1 cellular context compared by ENCODE assay signal in the genomic region with DNA sequence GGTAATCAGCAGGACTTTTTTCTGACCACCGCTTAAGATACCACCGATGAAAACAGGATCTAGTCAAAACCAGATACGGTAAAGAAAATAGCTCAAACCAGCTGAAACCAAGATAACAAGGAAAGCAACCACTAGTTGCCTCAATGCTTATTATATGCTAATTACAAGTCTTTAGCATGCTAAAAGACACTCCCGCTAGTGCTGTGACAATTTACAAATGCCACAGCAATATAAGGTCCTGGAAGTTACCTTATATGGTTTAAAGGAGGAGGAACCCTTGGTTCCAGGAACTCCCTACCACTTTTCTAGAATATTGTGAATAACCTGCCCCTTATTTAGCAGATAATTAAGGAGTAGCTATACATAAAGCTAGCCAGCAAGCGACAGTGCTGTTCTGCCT.
TF ChIP-seq lines count a peak whose summit lies in the region.

No MANE protein-coding gene starts in this region.

TF ChIP-seq in GM23338, 12 proteins besides CTCF, POLR2A, EP300 and RAD21 (continued from another document):
- TF ChIP-seq, protein P1, sequence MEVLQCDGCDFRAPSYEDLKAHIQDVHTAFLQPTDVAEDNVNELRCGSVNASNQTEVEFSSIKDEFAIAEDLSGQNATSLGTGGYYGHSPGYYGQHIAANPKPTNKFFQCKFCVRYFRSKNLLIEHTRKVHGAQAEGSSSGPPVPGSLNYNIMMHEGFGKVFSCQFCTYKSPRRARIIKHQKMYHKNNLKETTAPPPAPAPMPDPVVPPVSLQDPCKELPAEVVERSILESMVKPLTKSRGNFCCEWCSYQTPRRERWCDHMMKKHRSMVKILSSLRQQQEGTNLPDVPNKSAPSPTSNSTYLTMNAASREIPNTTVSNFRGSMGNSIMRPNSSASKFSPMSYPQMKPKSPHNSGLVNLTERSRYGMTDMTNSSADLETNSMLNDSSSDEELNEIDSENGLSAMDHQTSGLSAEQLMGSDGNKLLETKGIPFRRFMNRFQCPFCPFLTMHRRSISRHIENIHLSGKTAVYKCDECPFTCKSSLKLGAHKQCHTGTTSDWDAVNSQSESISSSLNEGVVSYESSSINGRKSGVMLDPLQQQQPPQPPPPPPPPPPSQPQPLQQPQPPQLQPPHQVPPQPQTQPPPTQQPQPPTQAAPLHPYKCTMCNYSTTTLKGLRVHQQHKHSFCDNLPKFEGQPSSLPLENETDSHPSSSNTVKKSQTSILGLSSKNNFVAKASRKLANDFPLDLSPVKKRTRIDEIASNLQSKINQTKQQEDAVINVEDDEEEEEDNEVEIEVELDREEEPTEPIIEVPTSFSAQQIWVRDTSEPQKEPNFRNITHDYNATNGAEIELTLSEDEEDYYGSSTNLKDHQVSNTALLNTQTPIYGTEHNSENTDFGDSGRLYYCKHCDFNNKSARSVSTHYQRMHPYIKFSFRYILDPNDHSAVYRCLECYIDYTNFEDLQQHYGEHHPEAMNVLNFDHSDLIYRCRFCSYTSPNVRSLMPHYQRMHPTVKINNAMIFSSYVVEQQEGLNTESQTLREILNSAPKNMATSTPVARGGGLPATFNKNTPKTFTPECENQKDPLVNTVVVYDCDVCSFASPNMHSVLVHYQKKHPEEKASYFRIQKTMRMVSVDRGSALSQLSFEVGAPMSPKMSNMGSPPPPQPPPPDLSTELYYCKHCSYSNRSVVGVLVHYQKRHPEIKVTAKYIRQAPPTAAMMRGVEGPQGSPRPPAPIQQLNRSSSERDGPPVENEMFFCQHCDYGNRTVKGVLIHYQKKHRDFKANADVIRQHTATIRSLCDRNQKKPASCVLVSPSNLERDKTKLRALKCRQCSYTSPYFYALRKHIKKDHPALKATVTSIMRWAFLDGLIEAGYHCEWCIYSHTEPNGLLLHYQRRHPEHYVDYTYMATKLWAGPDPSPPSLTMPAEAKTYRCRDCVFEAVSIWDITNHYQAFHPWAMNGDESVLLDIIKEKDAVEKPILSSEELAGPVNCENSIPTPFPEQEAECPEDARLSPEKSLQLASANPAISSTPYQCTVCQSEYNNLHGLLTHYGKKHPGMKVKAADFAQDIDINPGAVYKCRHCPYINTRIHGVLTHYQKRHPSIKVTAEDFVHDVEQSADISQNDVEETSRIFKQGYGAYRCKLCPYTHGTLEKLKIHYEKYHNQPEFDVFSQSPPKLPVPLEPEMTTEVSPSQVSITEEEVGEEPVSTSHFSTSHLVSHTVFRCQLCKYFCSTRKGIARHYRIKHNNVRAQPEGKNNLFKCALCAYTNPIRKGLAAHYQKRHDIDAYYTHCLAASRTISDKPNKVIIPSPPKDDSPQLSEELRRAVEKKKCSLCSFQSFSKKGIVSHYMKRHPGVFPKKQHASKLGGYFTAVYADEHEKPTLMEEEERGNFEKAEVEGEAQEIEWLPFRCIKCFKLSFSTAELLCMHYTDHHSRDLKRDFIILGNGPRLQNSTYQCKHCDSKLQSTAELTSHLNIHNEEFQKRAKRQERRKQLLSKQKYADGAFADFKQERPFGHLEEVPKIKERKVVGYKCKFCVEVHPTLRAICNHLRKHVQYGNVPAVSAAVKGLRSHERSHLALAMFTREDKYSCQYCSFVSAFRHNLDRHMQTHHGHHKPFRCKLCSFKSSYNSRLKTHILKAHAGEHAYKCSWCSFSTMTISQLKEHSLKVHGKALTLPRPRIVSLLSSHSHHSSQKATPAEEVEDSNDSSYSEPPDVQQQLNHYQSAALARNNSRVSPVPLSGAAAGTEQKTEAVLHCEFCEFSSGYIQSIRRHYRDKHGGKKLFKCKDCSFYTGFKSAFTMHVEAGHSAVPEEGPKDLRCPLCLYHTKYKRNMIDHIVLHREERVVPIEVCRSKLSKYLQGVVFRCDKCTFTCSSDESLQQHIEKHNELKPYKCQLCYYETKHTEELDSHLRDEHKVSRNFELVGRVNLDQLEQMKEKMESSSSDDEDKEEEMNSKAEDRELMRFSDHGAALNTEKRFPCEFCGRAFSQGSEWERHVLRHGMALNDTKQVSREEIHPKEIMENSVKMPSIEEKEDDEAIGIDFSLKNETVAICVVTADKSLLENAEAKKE (CRISPR knock-in tag; IDR thresholded peaks at IDR 0.05), result no peak
- TF ChIP-seq, protein P2, sequence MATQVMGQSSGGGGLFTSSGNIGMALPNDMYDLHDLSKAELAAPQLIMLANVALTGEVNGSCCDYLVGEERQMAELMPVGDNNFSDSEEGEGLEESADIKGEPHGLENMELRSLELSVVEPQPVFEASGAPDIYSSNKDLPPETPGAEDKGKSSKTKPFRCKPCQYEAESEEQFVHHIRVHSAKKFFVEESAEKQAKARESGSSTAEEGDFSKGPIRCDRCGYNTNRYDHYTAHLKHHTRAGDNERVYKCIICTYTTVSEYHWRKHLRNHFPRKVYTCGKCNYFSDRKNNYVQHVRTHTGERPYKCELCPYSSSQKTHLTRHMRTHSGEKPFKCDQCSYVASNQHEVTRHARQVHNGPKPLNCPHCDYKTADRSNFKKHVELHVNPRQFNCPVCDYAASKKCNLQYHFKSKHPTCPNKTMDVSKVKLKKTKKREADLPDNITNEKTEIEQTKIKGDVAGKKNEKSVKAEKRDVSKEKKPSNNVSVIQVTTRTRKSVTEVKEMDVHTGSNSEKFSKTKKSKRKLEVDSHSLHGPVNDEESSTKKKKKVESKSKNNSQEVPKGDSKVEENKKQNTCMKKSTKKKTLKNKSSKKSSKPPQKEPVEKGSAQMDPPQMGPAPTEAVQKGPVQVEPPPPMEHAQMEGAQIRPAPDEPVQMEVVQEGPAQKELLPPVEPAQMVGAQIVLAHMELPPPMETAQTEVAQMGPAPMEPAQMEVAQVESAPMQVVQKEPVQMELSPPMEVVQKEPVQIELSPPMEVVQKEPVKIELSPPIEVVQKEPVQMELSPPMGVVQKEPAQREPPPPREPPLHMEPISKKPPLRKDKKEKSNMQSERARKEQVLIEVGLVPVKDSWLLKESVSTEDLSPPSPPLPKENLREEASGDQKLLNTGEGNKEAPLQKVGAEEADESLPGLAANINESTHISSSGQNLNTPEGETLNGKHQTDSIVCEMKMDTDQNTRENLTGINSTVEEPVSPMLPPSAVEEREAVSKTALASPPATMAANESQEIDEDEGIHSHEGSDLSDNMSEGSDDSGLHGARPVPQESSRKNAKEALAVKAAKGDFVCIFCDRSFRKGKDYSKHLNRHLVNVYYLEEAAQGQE (IDR thresholded peaks at IDR 0.05; ENCODE audit: unreplicated experiment), result no peak
- TF ChIP-seq, protein P3, sequence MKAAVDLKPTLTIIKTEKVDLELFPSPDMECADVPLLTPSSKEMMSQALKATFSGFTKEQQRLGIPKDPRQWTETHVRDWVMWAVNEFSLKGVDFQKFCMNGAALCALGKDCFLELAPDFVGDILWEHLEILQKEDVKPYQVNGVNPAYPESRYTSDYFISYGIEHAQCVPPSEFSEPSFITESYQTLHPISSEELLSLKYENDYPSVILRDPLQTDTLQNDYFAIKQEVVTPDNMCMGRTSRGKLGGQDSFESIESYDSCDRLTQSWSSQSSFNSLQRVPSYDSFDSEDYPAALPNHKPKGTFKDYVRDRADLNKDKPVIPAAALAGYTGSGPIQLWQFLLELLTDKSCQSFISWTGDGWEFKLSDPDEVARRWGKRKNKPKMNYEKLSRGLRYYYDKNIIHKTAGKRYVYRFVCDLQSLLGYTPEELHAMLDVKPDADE (IDR thresholded peaks at IDR 0.05), result no peak
- TF ChIP-seq JUNB (IDR thresholded peaks at IDR 0.05; ENCODE audit: unreplicated experiment) (no peak), EZH2phosphoT487 (IDR thresholded peaks at IDR 0.05; ENCODE audit: unreplicated experiment) (no peak), ZNF114 (CRISPR knock-in tag; IDR thresholded peaks at IDR 0.05) (no peak), STAT1 (IDR thresholded peaks at IDR 0.05; ENCODE audit: unreplicated experiment) (no peak), EZH2 (IDR thresholded peaks at IDR 0.05; ENCODE audit: low read depth, unreplicated experiment) (no peak), CREB1 (CRISPR knock-in tag; IDR thresholded peaks at IDR 0.05; ENCODE audit: low read depth) (no peak), ZNF331 (CRISPR knock-in tag; IDR thresholded peaks at IDR 0.05; ENCODE audit: low read depth) (no peak), POLR2AphosphoS5 (IDR thresholded peaks at IDR 0.05; ENCODE audit: low read depth) (no peak)
